9 cellular contexts compared by ENCODE assay signal in the genomic region with DNA sequence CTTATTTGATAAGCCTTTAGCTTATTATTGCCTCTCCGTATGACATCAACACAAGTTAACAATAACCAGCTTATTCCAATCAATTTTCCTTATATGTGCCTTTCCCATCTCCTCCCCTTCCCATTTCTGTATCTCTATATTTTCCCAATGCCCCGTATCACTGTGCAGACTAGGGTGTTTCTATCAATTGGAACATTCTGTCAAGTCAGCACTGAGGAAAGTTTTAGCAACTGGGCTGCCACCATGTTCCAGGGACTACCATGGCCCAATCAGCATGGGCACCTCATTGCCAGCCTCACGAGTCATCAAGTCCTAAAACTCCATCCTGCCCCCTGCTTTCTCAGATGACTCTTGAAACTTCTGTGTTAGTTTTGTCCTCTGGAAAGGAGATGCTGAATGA.
"Had no signal": no experiment of that assay in that cellular context is flagged by ENCODE, and none has a peak within 500 bp of the region (broad histone marks: within the 10 kb centered on the region; RNA-seq: fewer than 3 reads in every experiment).

No MANE protein-coding gene starts in this region.

- H3K27ac Mint-ChIP-seq: HFFc6, IgD-negative memory B cell had no signal

- ATAC-seq: HCT116 had no signal

- H2AFZ ChIP-seq: GM23248 had no signal

- H3K36me3 Mint-ChIP-seq: IgD-negative memory B cell had no signal

- DNase-seq: GM23248, GOT3, H7, HFFc6, KG1 had no signal

- H3K27me3 Mint-ChIP-seq: IgD-negative memory B cell had no signal

- H3K4me3 Mint-ChIP-seq: HFFc6, IgD-negative memory B cell had no signal

- H3K27ac ChIP-seq: GM23248, HL-60 had no signal

- H3K36me3 ChIP-seq: HAP-1 had no signal

- H3K4me1 ChIP-seq: HAP-1 had no signal

- H3K4me3 ChIP-seq: GM23248, HAP-1 had no signal

- H3K9me3 Mint-ChIP-seq: HFFc6 had no signal

- H3K9me3 ChIP-seq: HAP-1 had no signal

- H3K9ac ChIP-seq: GM23248 had no signal
